10 cellular contexts compared by ENCODE assay signal in genomic region chr2:72924353-72925240, GRCh38. TPM values are rescaled to one million over a fixed set of nuclear protein-coding genes. Genes with fewer than 3 reads are reported as not detected.
DNase-seq lines count a peak whose midpoint lies in the region; ATAC-seq and TF ChIP-seq lines count a peak whose summit lies in the region.
"Had no signal": no experiment of that assay in that cellular context is flagged by ENCODE, and none has a peak within 500 bp of the region (broad histone marks: within the 10 kb centered on the region; RNA-seq: fewer than 3 reads in every experiment).

No MANE protein-coding gene starts in this region.

- ATAC-seq in HG02840 (IDR thresholded peaks at IDR 0.05; ENCODE audit: low FRiP score, unreplicated experiment) = no peak
- no peak for ATAC-seq in activated T-helper 17 cell treated with anti-CD3 and anti-CD28 coated beads, Interleukin-2, amount 50 U/mL, for 72 hours (replicated peaks)

- TF ChIP-seq CTCF in testis (IDR thresholded peaks at IDR 0.05) = no peak

- H3K4me3 Mint-ChIP-seq in activated T-helper 17 cell treated with anti-CD3 and anti-CD28 coated beads, Interleukin-2, amount 50 U/mL, for 72 hours = no peak overlapping the region

- no peak for TF ChIP-seq POLR2A in testis (IDR thresholded peaks at IDR 0.05)

- peak; percentile 30 to 37 for DNase-seq in activated T-cell treated with anti-CD3 and anti-CD28 coated beads, Interleukin-2, amount 50 U/mL, for 48 hours
- DNase-seq in activated T-cell treated with anti-CD3 and anti-CD28 coated beads for 4 hours (no peak), HuH-7.5 (ENCODE audit: low spot score) (peak; percentile 5), iPS-NIHi11 (ENCODE audit: low spot score) (peak; percentile 60), testis (no peak), SHP77 (lab: John Stamatoyannopoulos, UW) (no peak)

- 3 to 6% methylated on average over 4 to 58 of the region's 61 CpGs for WGBS in testis, 2 donors

- peaks cover 40% of the 10 kb centered on the region for H3K27me3 Mint-ChIP-seq in activated T-helper 17 cell treated with anti-CD3 and anti-CD28 coated beads, Interleukin-2, amount 50 U/mL, for 72 hours

- H3K27ac Mint-ChIP-seq in activated T-helper 17 cell treated with anti-CD3 and anti-CD28 coated beads, Interleukin-2, amount 50 U/mL, for 72 hours = no peak overlapping the region

- H3K9me3 Mint-ChIP-seq in activated T-helper 17 cell treated with anti-CD3 and anti-CD28 coated beads, Interleukin-2, amount 50 U/mL, for 72 hours = no peaks in the 10 kb centered on the region

- H3K4me1 ChIP-seq in testis = peaks cover 13% of the 10 kb centered on the region

- no peaks in the 10 kb centered on the region for H3K4me1 Mint-ChIP-seq in activated T-helper 17 cell treated with anti-CD3 and anti-CD28 coated beads, Interleukin-2, amount 50 U/mL, for 72 hours

- H3K36me3 ChIP-seq in testis (ENCODE audit: low read depth, missing control alignments) = no peaks in the 10 kb centered on the region

- peaks cover 12% of the 10 kb centered on the region for H3K27me3 ChIP-seq in testis

- no peaks in the 10 kb centered on the region for H3K9me3 ChIP-seq in testis

- intact Hi-C loops in testis (cut with DNase I; ENCODE audit: low total_unique reads) = no loop called here

- peak overlapping the region; percentile 9 to 36 for H3K4me3 ChIP-seq in testis

- H3K36me3 Mint-ChIP-seq in activated T-helper 17 cell treated with anti-CD3 and anti-CD28 coated beads, Interleukin-2, amount 50 U/mL, for 72 hours (ENCODE audit: low read depth) = no peaks in the 10 kb centered on the region

- H3K27ac ChIP-seq in testis = no peak overlapping the region

RNA-seq across cellular contexts. Expression of gene EMX1, which starts 7.3 kb away (rescaled TPM):
- 10 to 100 TPM; 11.3 to 13.2 TPM for total RNA-seq in testis
- 4.5 TPM for polyA plus RNA-seq in testis (ENCODE audit: insufficient read depth, low read depth, low replicate concordance)
- not detected for total RNA-seq in activated T-helper 17 cell treated with anti-CD3 and anti-CD28 coated beads, Interleukin-2, amount 50 U/mL, for 72 hours
- total RNA-seq: dermis microvascular lymphatic vessel endothelial cell had no signal
- polyA plus RNA-seq: BJ had no signal

RNA-seq across cellular contexts. Expression of gene SPR, which starts 37.4 kb away (rescaled TPM):
- 10 to 100 TPM; 21.7 to 27.6 TPM for total RNA-seq in testis
- 15.7 TPM for polyA plus RNA-seq in testis (ENCODE audit: insufficient read depth, low read depth, low replicate concordance)
- total RNA-seq in activated T-helper 17 cell treated with anti-CD3 and anti-CD28 coated beads, Interleukin-2, amount 50 U/mL, for 72 hours = 10 to 100 TPM in 1 of 2 donors, 1 to 10 TPM in 1; 5.2 to 12.9 TPM

Comparison
In these comparisons a context has a peak if more than half of its experiments do, and no peak if none do; other contexts are left out.
1. DNase-seq: peak in activated T-cell treated with anti-CD3 and anti-CD28 coated beads, Interleukin-2, amount 50 U/mL, for 48 hours (2 of 2), HuH-7.5 (single experiment) and iPS-NIHi11 (single experiment); none in activated T-cell treated with anti-CD3 and anti-CD28 coated beads for 4 hours (single experiment), testis (single experiment) and SHP77 (0 of 2).
2. RNA of gene EMX1, which starts 7.3 kb away (total RNA-seq): 11.3 to 13.2 TPM in testis; not detected in activated T-helper 17 cell treated with anti-CD3 and anti-CD28 coated beads, Interleukin-2, amount 50 U/mL, for 72 hours; every median in the first group is over 10 times any median in the second.